1 cellular context compared by ENCODE assay signal in the genomic region with DNA sequence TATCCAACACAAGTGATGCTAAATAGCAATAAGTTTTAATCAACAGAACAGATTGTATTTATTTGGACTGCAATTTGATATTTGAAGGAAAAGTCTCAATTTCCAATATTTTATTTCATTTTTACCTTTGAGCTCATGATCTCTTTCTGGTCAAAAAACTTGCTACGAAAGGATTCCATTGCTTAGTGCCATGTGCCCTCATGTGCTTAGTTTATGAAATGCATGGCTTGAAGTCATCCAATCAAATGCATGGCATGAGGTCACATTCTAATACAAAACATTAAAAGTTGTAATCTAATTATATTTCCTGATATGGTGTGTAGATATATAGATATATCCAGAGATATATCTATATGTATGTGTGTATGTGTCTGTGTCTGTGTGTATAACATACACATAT.
TF ChIP-seq lines count a peak whose summit lies in the region.

No MANE protein-coding gene starts in this region.

TF ChIP-seq in SK-N-SH, 30 proteins besides CTCF, POLR2A, EP300 and RAD21 (continued from another document):
- TF ChIP-seq ZBTB33 (IDR thresholded peaks at IDR 0.05; ENCODE audit: borderline replicate concordance, low read depth) (no peak), EZH2phosphoT487 (IDR thresholded peaks at IDR 0.05; ENCODE audit: borderline replicate concordance, low read depth) (no peak), RCOR1 (IDR thresholded peaks at IDR 0.05; ENCODE audit: low read length) (no peak), RFX5 (IDR thresholded peaks at IDR 0.05; ENCODE audit: low read length) (no peak)
TF ChIP-seq in SK-N-SH: peak in this region for 0.
